In genomic region chr4:145776208-145776607, GRCh38 we compare ENCODE assay signal across 31 cellular contexts.
"Had no signal": no experiment of that assay in that cellular context is flagged by ENCODE, and none has a peak within 500 bp of the region (broad histone marks: within the 10 kb centered on the region; RNA-seq: fewer than 3 reads in every experiment).

No MANE protein-coding gene starts in this region.

- ATAC-seq: activated naive CD4-positive, alpha-beta T cell treated with anti-CD3 and anti-CD28 coated beads, Interleukin-2, amount 50 U/mL, for 72 hours; esophagus mucosa; foreskin keratinocyte; gastrocnemius medialis; T-helper 17 cell had no signal

- H3K27me3 ChIP-seq: ascending aorta, breast epithelium, cardiac muscle cell, colonic mucosa, foreskin keratinocyte, gastrocnemius medialis had no signal

- H3K36me3 ChIP-seq: breast epithelium, colonic mucosa had no signal

- H3K27ac Mint-ChIP-seq: activated CD4-positive, alpha-beta memory T cell treated with anti-CD3 and anti-CD28 coated beads, Interleukin-2, amount 10 ng/mL, durations not matched to agents 7 days and 5 days; activated CD4-positive, alpha-beta T cell treated with anti-CD3 and anti-CD28 coated beads, Interleukin-2, amount 10 ng/mL, durations not matched to agents 7 days and 5 days; activated naive CD4-positive, alpha-beta T cell treated with anti-CD3 and anti-CD28 coated beads, Interleukin-2, amount 10 ng/mL, durations not matched to agents 7 days and 5 days; activated naive CD8-positive, alpha-beta T cell treated with anti-CD3 and anti-CD28 coated beads, Interleukin-2, amount 10 ng/mL, durations not matched to agents 7 days and 5 days; activated T-cell treated with anti-CD3 and anti-CD28 coated beads, Interleukin-2, amount 50 U/mL, for 72 hours; brain; T-helper 17 cell; T-helper 2 cell treated with Interferon-gamma antibody and Interleukin-4, amounts not matched to agents 5 μg/mL and 100 μg/mL, for 36 hours had no signal

- H3K4me1 ChIP-seq: breast epithelium, colonic mucosa, foreskin keratinocyte had no signal

- H3K27me3 Mint-ChIP-seq: activated CD4-positive, alpha-beta memory T cell treated with anti-CD3 and anti-CD28 coated beads, Interleukin-2, amount 10 ng/mL, durations not matched to agents 7 days and 5 days; activated CD4-positive, alpha-beta T cell treated with anti-CD3 and anti-CD28 coated beads, Interleukin-2, amount 10 ng/mL, durations not matched to agents 7 days and 5 days; activated naive CD4-positive, alpha-beta T cell treated with anti-CD3 and anti-CD28 coated beads, Interleukin-2, amount 10 ng/mL, durations not matched to agents 7 days and 5 days; activated naive CD8-positive, alpha-beta T cell treated with anti-CD3 and anti-CD28 coated beads, Interleukin-2, amount 10 ng/mL, durations not matched to agents 7 days and 5 days; activated T-cell treated with anti-CD3 and anti-CD28 coated beads, Interleukin-2, amount 50 U/mL, for 24 hours; brain; T-helper 17 cell had no signal

- H3K9me3 ChIP-seq: ascending aorta, breast epithelium, colonic mucosa, gastrocnemius medialis had no signal

- DNase-seq: activated CD4-positive, alpha-beta memory T cell treated with anti-CD3 and anti-CD28 coated beads, Interleukin-2, amount 10 ng/mL, durations not matched to agents 7 days and 5 days; activated CD4-positive, alpha-beta T cell treated with anti-CD3 and anti-CD28 coated beads for 1 hour; activated CD4-positive, alpha-beta T cell treated with anti-CD3 and anti-CD28 coated beads for 4 hours; activated CD4-positive, alpha-beta T cell treated with anti-CD3 and anti-CD28 coated beads, Interleukin-2, amount 10 ng/mL, durations not matched to agents 7 days and 5 days; activated CD4-positive, alpha-beta T cell treated with anti-CD3 and anti-CD28 coated beads, Interleukin-2, amount 50 U/mL, for 4 hours; activated CD8-positive, alpha-beta memory T cell treated with anti-CD3 and anti-CD28 coated beads, Interleukin-2, amount 50 U/mL, for 48 hours; activated gamma-delta T cell; activated naive CD4-positive, alpha-beta T cell; activated naive CD4-positive, alpha-beta T cell treated with anti-CD3 and anti-CD28 coated beads, Interleukin-2, amount 10 ng/mL, durations not matched to agents 7 days and 5 days; activated naive CD8-positive, alpha-beta T cell treated with anti-CD3 and anti-CD28 coated beads, Interleukin-2, amount 10 ng/mL, durations not matched to agents 7 days and 5 days; activated T-cell treated with anti-CD3 and anti-CD28 coated beads for 4 hours; activated T-cell treated with anti-CD3 and anti-CD28 coated beads, Interleukin-2, amount 50 U/mL, for 24 hours; activated T-cell treated with anti-CD3 and anti-CD28 coated beads, Interleukin-2, amount 50 U/mL, for 72 hours; central memory CD4-positive, alpha-beta T cell; cerebellar nuclear complex; colonic mucosa; effector CD8-positive, alpha-beta T cell; foreskin keratinocyte; gastrocnemius medialis; glutamatergic neuron; T-helper 1 cell; T-helper 17 cell; T1000 had no signal

- H3K4me3 ChIP-seq: ascending aorta, breast epithelium, cardiac muscle cell, colonic mucosa, gastrocnemius medialis had no signal

- H3K27ac ChIP-seq: ascending aorta, breast epithelium, cardiac muscle cell, colonic mucosa, epithelial cell of prostate, foreskin keratinocyte, gastrocnemius medialis had no signal

- H3K4me1 Mint-ChIP-seq: activated CD4-positive, alpha-beta T cell treated with anti-CD3 and anti-CD28 coated beads, Interleukin-2, amount 10 ng/mL, durations not matched to agents 7 days and 5 days; brain had no signal

- H3K4me3 Mint-ChIP-seq: activated CD4-positive, alpha-beta memory T cell treated with anti-CD3 and anti-CD28 coated beads, Interleukin-2, amount 10 ng/mL, durations not matched to agents 7 days and 5 days; activated CD4-positive, alpha-beta T cell treated with anti-CD3 and anti-CD28 coated beads, Interleukin-2, amount 10 ng/mL, durations not matched to agents 7 days and 5 days; activated naive CD4-positive, alpha-beta T cell treated with anti-CD3 and anti-CD28 coated beads, Interleukin-2, amount 10 ng/mL, durations not matched to agents 7 days and 5 days; activated naive CD8-positive, alpha-beta T cell treated with anti-CD3 and anti-CD28 coated beads, Interleukin-2, amount 10 ng/mL, durations not matched to agents 7 days and 5 days; activated T-cell treated with anti-CD3 and anti-CD28 coated beads, Interleukin-2, amount 50 U/mL, for 24 hours; activated T-cell treated with anti-CD3 and anti-CD28 coated beads, Interleukin-2, amount 50 U/mL, for 72 hours; brain; T-helper 17 cell; T-helper 2 cell treated with Interferon-gamma antibody and Interleukin-4, amounts not matched to agents 5 μg/mL and 100 μg/mL, for 36 hours had no signal

- H3K9me3 Mint-ChIP-seq: activated CD4-positive, alpha-beta memory T cell treated with anti-CD3 and anti-CD28 coated beads, Interleukin-2, amount 10 ng/mL, durations not matched to agents 7 days and 5 days; activated CD4-positive, alpha-beta T cell treated with anti-CD3 and anti-CD28 coated beads, Interleukin-2, amount 10 ng/mL, durations not matched to agents 7 days and 5 days; activated naive CD4-positive, alpha-beta T cell treated with anti-CD3 and anti-CD28 coated beads, Interleukin-2, amount 10 ng/mL, durations not matched to agents 7 days and 5 days; activated naive CD4-positive, alpha-beta T cell treated with anti-CD3 and anti-CD28 coated beads, Interleukin-2, amount 50 U/mL, for 72 hours; activated naive CD8-positive, alpha-beta T cell treated with anti-CD3 and anti-CD28 coated beads, Interleukin-2, amount 10 ng/mL, durations not matched to agents 7 days and 5 days; activated T-cell treated with anti-CD3 and anti-CD28 coated beads, Interleukin-2, amount 50 U/mL, for 24 hours; activated T-cell treated with anti-CD3 and anti-CD28 coated beads, Interleukin-2, amount 50 U/mL, for 72 hours; brain; T-helper 2 cell treated with Interferon-gamma antibody and Interleukin-4, amounts not matched to agents 5 μg/mL and 100 μg/mL, for 36 hours had no signal
